ENCODE assay signal across 7 cellular contexts in genomic region chr16:20383106-20384029, GRCh38. TPM values are rescaled to one million over a fixed set of nuclear protein-coding genes. Genes with fewer than 3 reads are reported as not detected.
DNase-seq lines count a peak whose midpoint lies in the region; ATAC-seq and TF ChIP-seq lines count a peak whose summit lies in the region.

No MANE protein-coding gene starts in this region.

- H3K4me3 ChIP-seq in GM12864 (ENCODE audit: low read depth, low read length): no peak overlapping the region
- H3K4me3 ChIP-seq in Jurkat, Clone E6-1 (ENCODE audit: low read length): no peak overlapping the region
- 0 out of 2 replicates have a peak overlapping the region, but pooled peaks have one; percentile 3 for H3K4me3 ChIP-seq in OCI-LY3 (ENCODE audit: low read length)
- no peak overlapping the region for H3K4me3 ChIP-seq in uterus

- H3K36me3 ChIP-seq in OCI-LY3 (replicated peaks; ENCODE audit: low read depth, low read length) (no peaks in the 10 kb centered on the region), uterus (no peaks in the 10 kb centered on the region)

- TF ChIP-seq POLR2A in uterus (IDR thresholded peaks at IDR 0.05): no peak

- DNase-seq in GM12864 (ENCODE audit: low read depth): peak; percentile 19
- peak; percentile 67 for DNase-seq in Jurkat, Clone E6-1 (ENCODE audit: low read depth, low spot score)
- DNase-seq in activated T-cell treated with anti-CD3 and anti-CD28 coated beads, Interleukin-2, amount 50 U/mL, for 48 hours: peak; percentile 57 to 61
- peak; percentile 45 for DNase-seq in foreskin melanocyte
- DNase-seq in omental fat pad (ENCODE audit: low spot score): no peak
- DNase-seq in uterus: peak; percentile 45 to 67

- H3K27ac ChIP-seq in OCI-LY3 (ENCODE audit: low read length): no peak overlapping the region
- no peak overlapping the region for H3K27ac ChIP-seq in uterus

- no peak overlapping the region for H3K9ac ChIP-seq in OCI-LY3 (ENCODE audit: low read length)

- TF ChIP-seq CTCF in GM12864 (IDR thresholded peaks at IDR 0.05; ENCODE audit: low read depth, low read length, missing control alignments) (peak; percentile 87), OCI-LY3 (IDR thresholded peaks at IDR 0.05; ENCODE audit: low read depth, low read length) (peak; percentile 83), omental fat pad (IDR thresholded peaks at IDR 0.05) (no peak), uterus (IDR thresholded peaks at IDR 0.05) (peak; percentile 74 to 80 (median 76))

- H2AFZ ChIP-seq in OCI-LY3 (ENCODE audit: low read depth, low read length): peak overlapping the region; percentile 36; the same call in 1 of the 2 replicates

- no peaks in the 10 kb centered on the region for H3K79me2 ChIP-seq in OCI-LY3 (ENCODE audit: low read length)

- peak; percentile 67 for ATAC-seq in omental fat pad (ENCODE audit: low FRiP score)

- H3K9me3 ChIP-seq in OCI-LY3 (ENCODE audit: insufficient read depth, low read length): no peaks in the 10 kb centered on the region
- H3K9me3 ChIP-seq in uterus: no peaks in the 10 kb centered on the region

- H3K27me3 ChIP-seq in OCI-LY3 (ENCODE audit: low read depth, low read length): peaks cover 15% of the 10 kb centered on the region
- H3K27me3 ChIP-seq in uterus: no peaks in the 10 kb centered on the region

- H4K20me1 ChIP-seq in OCI-LY3 (ENCODE audit: insufficient read depth, low read length): no peaks in the 10 kb centered on the region

- intact Hi-C loops in uterus (cut with DNase I; ENCODE audit: low total_unique reads): loop anchor here (10.0 kb wide), 1 partner anchor 479 kb away; no protein-coding TSS in a partner anchor

- H3K4me1 ChIP-seq in OCI-LY3 (ENCODE audit: low read length) (peaks cover 6% of the 10 kb centered on the region; the same call in 1 of the 2 replicates), uterus (no peaks in the 10 kb centered on the region)

- peak overlapping the region; percentile 57 for H3K4me2 ChIP-seq in OCI-LY3 (ENCODE audit: low read length)

RNA-seq across cellular contexts. Expression of gene PDILT, which starts 21.2 kb away (rescaled TPM):
- not detected for polyA plus RNA-seq in Jurkat, Clone E6-1 (2012; ENCODE audit: insufficient read depth, insufficient read length)
- not detected for total RNA-seq in omental fat pad
- total RNA-seq in uterus: not detected

RNA-seq across cellular contexts. Expression of gene ACSM5, which starts 26.0 kb away (rescaled TPM):
- polyA plus RNA-seq in Jurkat, Clone E6-1 (2012; ENCODE audit: insufficient read depth, insufficient read length): not detected
- total RNA-seq in omental fat pad (10 to 100 TPM; 12.9 to 27.9 (median 23.7) TPM), uterus (1 to 10 TPM in 1 of 4 donors, under 1 TPM in 1, not detected in 2; 0.51 to 2.0 TPM)

RNA-seq across cellular contexts. Expression of gene UMOD, which starts 30.9 kb away (rescaled TPM):
- not detected for polyA plus RNA-seq in Jurkat, Clone E6-1 (2012; ENCODE audit: insufficient read depth, insufficient read length)
- not detected for total RNA-seq in omental fat pad
- not detected for total RNA-seq in uterus

RNA-seq across cellular contexts. Expression of gene GP2, which starts 56.1 kb away (rescaled TPM):
- polyA plus RNA-seq in Jurkat, Clone E6-1 (2012; ENCODE audit: insufficient read depth, insufficient read length): not detected
- 1 to 10 TPM in 1 of 4 donors, under 1 TPM in 2, not detected in 1; 0.31 to 1.4 (median 0.32) TPM for total RNA-seq in omental fat pad
- not detected for total RNA-seq in uterus

Comparison
In these comparisons a context has a peak if more than half of its experiments do, and no peak if none do; other contexts are left out.
1. CTCF ChIP-seq: peak in GM12864 (single experiment), OCI-LY3 (single experiment) and uterus (4 of 4); none in omental fat pad (0 of 3).
2. RNA of gene ACSM5, which starts 26.0 kb away (total RNA-seq): 12.9 to 27.9 TPM in omental fat pad; 0.51 to 2.0 TPM in uterus; every median in the first group is over 4 times any median in the second.